In the genomic region with DNA sequence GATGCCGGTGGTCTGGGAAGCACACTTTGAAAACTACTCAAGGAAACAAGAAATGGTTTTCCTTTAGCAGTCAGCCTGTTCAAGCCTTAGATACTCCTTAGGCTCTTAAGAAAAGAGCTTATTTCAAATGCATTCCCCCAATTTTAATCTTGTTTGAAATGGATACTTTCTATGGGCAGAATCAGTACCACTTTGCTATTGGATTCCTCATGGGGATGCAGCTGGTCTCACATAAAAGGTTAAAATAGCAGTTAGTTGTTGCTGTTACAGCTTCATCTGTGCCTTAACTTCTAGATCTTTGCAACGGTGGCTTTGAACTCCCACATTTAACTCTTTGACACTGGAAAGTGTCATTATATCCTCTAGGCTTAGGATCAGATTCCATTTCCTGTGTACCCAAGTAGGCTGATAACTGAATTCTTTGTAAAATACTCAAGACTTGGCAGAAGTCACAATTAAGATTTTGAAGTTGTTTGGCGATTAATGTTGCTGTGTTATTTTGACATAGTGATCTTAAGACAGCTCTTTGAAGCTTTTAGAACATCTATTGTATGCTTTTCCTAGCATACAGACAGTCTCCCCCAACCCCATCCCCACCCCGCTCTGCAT, we compare ENCODE assay signal across 10 cellular contexts. TPM values are rescaled to one million over a fixed set of nuclear protein-coding genes. Genes with fewer than 3 reads are reported as not detected.
A peak's percentile ranks its signal among the peaks of the same experiment; 100 is the strongest.
DNase-seq lines count a peak whose midpoint lies in the region; ATAC-seq and TF ChIP-seq lines count a peak whose summit lies in the region.
"Had no signal": no experiment of that assay in that cellular context is flagged by ENCODE, and none has a peak within 500 bp of the region (broad histone marks: within the 10 kb centered on the region; RNA-seq: fewer than 3 reads in every experiment).

No MANE protein-coding gene starts in this region.

- TF ChIP-seq RAD21 in liver (IDR thresholded peaks at IDR 0.05), result no peak

- CTCF ChIA-PET in CD4-positive, alpha-beta T cell (lab: Charles Lee), result interaction anchor here (1.0 kb wide), 1 partner anchor 11 kb away, joined by 3 read pairs; no protein-coding TSS in a partner anchor

- H3K9ac ChIP-seq in liver (ENCODE audit: low read depth in 1 of 2, low read length in 2 of 2), result no peak overlapping the region

- 72% methylated on average over 4 of the region's 4 CpGs for WGBS in liver

- H3K27ac Mint-ChIP-seq in CD4-positive, alpha-beta T cell, result no peak overlapping the region
- H3K27ac Mint-ChIP-seq: activated naive CD8-positive, alpha-beta T cell treated with anti-CD3 and anti-CD28 coated beads, Interleukin-2, amount 10 ng/mL, durations not matched to agents 7 days and 5 days had no signal

- no peaks in the 10 kb centered on the region for H3K9me3 ChIP-seq in liver (ENCODE audit: control insufficient read depth in 4 of 4, low read length in 3 of 4)
- no peaks in the 10 kb centered on the region for H3K9me3 ChIP-seq in CD4-positive, alpha-beta T cell (ENCODE audit: control insufficient read depth, low read length)

- H3K4me3 ChIP-seq in choroid plexus epithelial cell (ENCODE audit: low read depth, low read length) (peak overlapping the region; percentile 73), liver (ENCODE audit: low read depth in 1 of 3, low read length in 3 of 3) (peak overlapping the region; percentile 46 to 85 (median 64))

- DNase-seq in HuH-7 (ENCODE audit: low spot score) (peak; percentile 35), choroid plexus epithelial cell (ENCODE audit: low read depth) (no peak), stromal cell of bone marrow (ENCODE audit: low read depth) (peak; percentile 0), foreskin melanocyte (no peak), GM20000 (ENCODE audit: low spot score) (no peak), UCSD-AML1 (lab: John Stamatoyannopoulos, UW; ENCODE audit: unreplicated experiment) (no peak)
- DNase-seq in CD4-positive, alpha-beta T cell, result no peak
- DNase-seq: activated CD4-positive, CD25-positive, alpha-beta regulatory T cell; activated naive CD8-positive, alpha-beta T cell treated with anti-CD3 and anti-CD28 coated beads, Interleukin-2, amount 10 ng/mL, durations not matched to agents 7 days and 5 days had no signal

- peaks cover 0 to 33% (median 16%) of the 10 kb centered on the region in 4 donors for H3K36me3 ChIP-seq in liver (ENCODE audit: control insufficient read depth in 4 of 4, insufficient read depth in 3 of 4, low read depth in 1 of 4, low read length in 3 of 4)

- H3K4me3 Mint-ChIP-seq in CD4-positive, alpha-beta T cell, result no peak overlapping the region
- H3K4me3 Mint-ChIP-seq: activated naive CD8-positive, alpha-beta T cell treated with anti-CD3 and anti-CD28 coated beads, Interleukin-2, amount 10 ng/mL, durations not matched to agents 7 days and 5 days had no signal

- H3K27me3 Mint-ChIP-seq in CD4-positive, alpha-beta T cell, result peaks cover 55% of the 10 kb centered on the region

- no peaks in the 10 kb centered on the region for H3K27me3 ChIP-seq in liver (ENCODE audit: control insufficient read depth in 4 of 4, insufficient read depth in 4 of 4, low read length in 3 of 4)
- H3K27me3 ChIP-seq in CD4-positive, alpha-beta T cell (ENCODE audit: control insufficient read depth, insufficient read depth, low read length), result peaks cover 19% of the 10 kb centered on the region

- H3K9me3 Mint-ChIP-seq in CD4-positive, alpha-beta T cell, result no peaks in the 10 kb centered on the region
- H3K9me3 Mint-ChIP-seq: activated naive CD8-positive, alpha-beta T cell treated with anti-CD3 and anti-CD28 coated beads, Interleukin-2, amount 10 ng/mL, durations not matched to agents 7 days and 5 days had no signal

- H3K4me1 ChIP-seq in liver (ENCODE audit: control insufficient read depth in 4 of 4, insufficient read depth in 4 of 4, low read length in 3 of 4), result peaks cover 6 to 65% (median 36%) of the 10 kb centered on the region in 4 donors

- POLR2A ChIA-PET in CD4-positive, alpha-beta T cell (lab: Charles Lee), result interaction anchor here (1.5 kb wide), 1 partner anchor 42 kb away, joined by 4 read pairs; no protein-coding TSS in a partner anchor

- no peaks in the 10 kb centered on the region for H3K36me3 Mint-ChIP-seq in CD4-positive, alpha-beta T cell (ENCODE audit: low read depth)
- H3K36me3 Mint-ChIP-seq: activated naive CD8-positive, alpha-beta T cell treated with anti-CD3 and anti-CD28 coated beads, Interleukin-2, amount 10 ng/mL, durations not matched to agents 7 days and 5 days had no signal

- no peak for ATAC-seq in CD4-positive, alpha-beta T cell (ENCODE audit: poor library complexity)

- intact Hi-C loops in CD4-positive, alpha-beta T cell (cut with DNase I, micrococcal nuclease), result loop anchor here (5.0 to 10.0 kb wide), 5 partner anchors 456 to 1138 kb away; no protein-coding TSS in a partner anchor

- TF ChIP-seq CTCF in choroid plexus epithelial cell (conservative IDR thresholded peaks at IDR 0.05; ENCODE audit: low read depth, low read length) (no peak), liver (IDR thresholded peaks at IDR 0.05; ENCODE audit: low read depth, low read length, missing input control) (no peak), GM20000 (IDR thresholded peaks at IDR 0.05; ENCODE audit: extremely low read depth, missing control alignments) (no peak)
- TF ChIP-seq CTCF in CD4-positive, alpha-beta T cell (IDR thresholded peaks at IDR 0.05), result no peak

- peaks cover 15% of the 10 kb centered on the region for H3K4me1 Mint-ChIP-seq in CD4-positive, alpha-beta T cell (ENCODE audit: low read depth)

- peak overlapping the region; percentile 3 to 4 for H3K27ac ChIP-seq in liver (ENCODE audit: low read depth in 1 of 2, low read length in 2 of 2)
- H3K27ac ChIP-seq in CD4-positive, alpha-beta T cell (ENCODE audit: low read depth, low read length), result no peak overlapping the region

TF ChIP-seq in liver, 16 proteins besides CTCF, POLR2A, EP300 and RAD21:
- TF ChIP-seq HNF4G (IDR thresholded peaks at IDR 0.05) (no peak), HNF4A (conservative IDR thresholded peaks at IDR 0.05) (no peak), YY1 (IDR thresholded peaks at IDR 0.05) (no peak), SP1 (IDR thresholded peaks at IDR 0.05) (no peak), TAF1 (conservative IDR thresholded peaks at IDR 0.05) (no peak), FOXA1 (IDR thresholded peaks at IDR 0.05) (no peak), NR2F2 (IDR thresholded peaks at IDR 0.05) (no peak), ZBTB33 (IDR thresholded peaks at IDR 0.05) (no peak), JUND (IDR thresholded peaks at IDR 0.05) (no peak), GABPA (IDR thresholded peaks at IDR 0.05 in 1 of 2, conservative IDR thresholded peaks at IDR 0.05 in 1 of 2) (no peak), RXRA (IDR thresholded peaks at IDR 0.05) (no peak)
- TF ChIP-seq, protein P1, sequence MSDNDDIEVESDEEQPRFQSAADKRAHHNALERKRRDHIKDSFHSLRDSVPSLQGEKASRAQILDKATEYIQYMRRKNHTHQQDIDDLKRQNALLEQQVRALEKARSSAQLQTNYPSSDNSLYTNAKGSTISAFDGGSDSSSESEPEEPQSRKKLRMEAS (IDR thresholded peaks at IDR 0.05), result no peak
- TF ChIP-seq, protein P2, sequence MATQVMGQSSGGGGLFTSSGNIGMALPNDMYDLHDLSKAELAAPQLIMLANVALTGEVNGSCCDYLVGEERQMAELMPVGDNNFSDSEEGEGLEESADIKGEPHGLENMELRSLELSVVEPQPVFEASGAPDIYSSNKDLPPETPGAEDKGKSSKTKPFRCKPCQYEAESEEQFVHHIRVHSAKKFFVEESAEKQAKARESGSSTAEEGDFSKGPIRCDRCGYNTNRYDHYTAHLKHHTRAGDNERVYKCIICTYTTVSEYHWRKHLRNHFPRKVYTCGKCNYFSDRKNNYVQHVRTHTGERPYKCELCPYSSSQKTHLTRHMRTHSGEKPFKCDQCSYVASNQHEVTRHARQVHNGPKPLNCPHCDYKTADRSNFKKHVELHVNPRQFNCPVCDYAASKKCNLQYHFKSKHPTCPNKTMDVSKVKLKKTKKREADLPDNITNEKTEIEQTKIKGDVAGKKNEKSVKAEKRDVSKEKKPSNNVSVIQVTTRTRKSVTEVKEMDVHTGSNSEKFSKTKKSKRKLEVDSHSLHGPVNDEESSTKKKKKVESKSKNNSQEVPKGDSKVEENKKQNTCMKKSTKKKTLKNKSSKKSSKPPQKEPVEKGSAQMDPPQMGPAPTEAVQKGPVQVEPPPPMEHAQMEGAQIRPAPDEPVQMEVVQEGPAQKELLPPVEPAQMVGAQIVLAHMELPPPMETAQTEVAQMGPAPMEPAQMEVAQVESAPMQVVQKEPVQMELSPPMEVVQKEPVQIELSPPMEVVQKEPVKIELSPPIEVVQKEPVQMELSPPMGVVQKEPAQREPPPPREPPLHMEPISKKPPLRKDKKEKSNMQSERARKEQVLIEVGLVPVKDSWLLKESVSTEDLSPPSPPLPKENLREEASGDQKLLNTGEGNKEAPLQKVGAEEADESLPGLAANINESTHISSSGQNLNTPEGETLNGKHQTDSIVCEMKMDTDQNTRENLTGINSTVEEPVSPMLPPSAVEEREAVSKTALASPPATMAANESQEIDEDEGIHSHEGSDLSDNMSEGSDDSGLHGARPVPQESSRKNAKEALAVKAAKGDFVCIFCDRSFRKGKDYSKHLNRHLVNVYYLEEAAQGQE (IDR thresholded peaks at IDR 0.05), result no peak
- TF ChIP-seq, protein P3, sequence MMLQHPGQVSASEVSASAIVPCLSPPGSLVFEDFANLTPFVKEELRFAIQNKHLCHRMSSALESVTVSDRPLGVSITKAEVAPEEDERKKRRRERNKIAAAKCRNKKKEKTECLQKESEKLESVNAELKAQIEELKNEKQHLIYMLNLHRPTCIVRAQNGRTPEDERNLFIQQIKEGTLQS (IDR thresholded peaks at IDR 0.05), result no peak
TF ChIP-seq in liver: peak in this region for 0.

RNA-seq across cellular contexts. Expression of gene THBS1, which starts 2.2 kb away (rescaled TPM):
- 10 to 100 TPM; 36.2 to 73.6 TPM for total RNA-seq in liver
- 1 to 10 TPM; 8.9 to 9.0 TPM for polyA plus RNA-seq in liver
- 10 to 100 TPM in 1 of 2 experiments, 1 to 10 TPM in 1; 9.5 to 10.5 TPM for total RNA-seq in CD4-positive, alpha-beta T cell

Comparison
In these comparisons a context has a peak if more than half of its experiments do, and no peak if none do; other contexts are left out.
1. DNase-seq: peak in HuH-7 (single experiment) and stromal cell of bone marrow (single experiment); none in choroid plexus epithelial cell (single experiment), foreskin melanocyte (single experiment), CD4-positive, alpha-beta T cell (0 of 10), GM20000 (single experiment) and UCSD-AML1 (single experiment).